ENCODE assay signal across 22 cellular contexts in the genomic region with DNA sequence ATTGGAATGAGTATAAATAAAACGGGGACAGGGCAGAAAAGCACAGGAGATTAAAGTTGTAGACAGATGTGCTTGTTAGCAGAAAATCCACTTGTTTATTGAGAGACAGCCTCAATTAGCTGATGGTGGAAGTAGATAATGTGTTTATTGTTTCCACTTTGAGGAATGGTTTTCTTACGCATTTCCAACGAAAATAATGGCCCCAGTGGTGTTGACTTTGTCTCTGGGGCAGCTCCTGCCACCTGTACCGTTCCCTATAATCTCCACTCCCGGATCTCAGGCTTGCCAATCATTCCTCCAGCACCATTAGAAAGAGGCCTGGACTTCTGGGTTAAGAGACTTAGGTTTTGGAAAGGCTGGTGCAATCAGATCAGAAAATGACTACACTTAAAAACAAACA.
"Had no signal": no experiment of that assay in that cellular context is flagged by ENCODE, and none has a peak within 500 bp of the region (broad histone marks: within the 10 kb centered on the region; RNA-seq: fewer than 3 reads in every experiment).

No MANE protein-coding gene starts in this region.

- H3K27me3 ChIP-seq: brain microvascular endothelial cell, colonic mucosa, right atrium auricular region, stomach, vagina had no signal

- H3K4me1 ChIP-seq: colonic mucosa, lower lobe of right lung, prostate gland, vagina had no signal

- H3K27ac ChIP-seq: brain microvascular endothelial cell, colonic mucosa, lower lobe of right lung, prostate gland, right atrium auricular region, stomach, vagina had no signal

- H3K9me3 Mint-ChIP-seq: activated CD4-positive, alpha-beta T cell treated with anti-CD3 and anti-CD28 coated beads, Interleukin-2, amount 10 ng/mL, durations not matched to agents 7 days and 5 days; activated naive CD4-positive, alpha-beta T cell treated with anti-CD3 and anti-CD28 coated beads, Interleukin-2, amount 10 ng/mL, durations not matched to agents 7 days and 5 days; natural killer cell treated with Interleukin-12 subunit alpha and Interleukin-12 subunit beta and Interleukin-15 and Interleukin-18, amount 100 ng/mL, for 72 hours; stimulated activated effector memory CD8-positive, alpha-beta T cell treated with anti-CD3 and anti-CD28 coated beads, Interleukin-12 subunit alpha, Interleukin-12 subunit beta, amount 100 ng/mL, for 72 hours had no signal

- H3K4me1 Mint-ChIP-seq: activated CD4-positive, alpha-beta T cell treated with anti-CD3 and anti-CD28 coated beads, Interleukin-2, amount 10 ng/mL, durations not matched to agents 7 days and 5 days; activated naive CD4-positive, alpha-beta T cell treated with anti-CD3 and anti-CD28 coated beads, Interleukin-2, amount 10 ng/mL, durations not matched to agents 7 days and 5 days; activated naive CD8-positive, alpha-beta T cell treated with anti-CD3 and anti-CD28 coated beads, Interleukin-2, amount 50 U/mL, for 24 hours; central memory CD8-positive, alpha-beta T cell; stimulated activated effector memory CD8-positive, alpha-beta T cell treated with anti-CD3 and anti-CD28 coated beads, Interleukin-12 subunit alpha, Interleukin-12 subunit beta, amount 100 ng/mL, for 72 hours had no signal

- H3K36me3 Mint-ChIP-seq: activated naive CD4-positive, alpha-beta T cell treated with anti-CD3 and anti-CD28 coated beads, Interleukin-2, amount 10 ng/mL, durations not matched to agents 7 days and 5 days; natural killer cell treated with Interleukin-12 subunit alpha and Interleukin-12 subunit beta and Interleukin-15 and Interleukin-18, amount 100 ng/mL, for 72 hours; stimulated activated effector memory CD8-positive, alpha-beta T cell treated with anti-CD3 and anti-CD28 coated beads, Interleukin-12 subunit alpha, Interleukin-12 subunit beta, amount 100 ng/mL, for 72 hours had no signal

- H3K4me3 Mint-ChIP-seq: activated CD4-positive, alpha-beta T cell treated with anti-CD3 and anti-CD28 coated beads, Interleukin-2, amount 10 ng/mL, durations not matched to agents 7 days and 5 days; activated naive CD4-positive, alpha-beta T cell treated with anti-CD3 and anti-CD28 coated beads, Interleukin-2, amount 10 ng/mL, durations not matched to agents 7 days and 5 days; activated naive CD8-positive, alpha-beta T cell treated with anti-CD3 and anti-CD28 coated beads, Interleukin-2, amount 50 U/mL, for 24 hours; central memory CD8-positive, alpha-beta T cell; natural killer cell treated with Interleukin-12 subunit alpha and Interleukin-12 subunit beta and Interleukin-15 and Interleukin-18, amount 100 ng/mL, for 72 hours; stimulated activated effector memory CD8-positive, alpha-beta T cell treated with anti-CD3 and anti-CD28 coated beads, Interleukin-12 subunit alpha, Interleukin-12 subunit beta, amount 100 ng/mL, for 72 hours had no signal

- H3K27me3 Mint-ChIP-seq: activated CD4-positive, alpha-beta T cell treated with anti-CD3 and anti-CD28 coated beads, Interleukin-2, amount 10 ng/mL, durations not matched to agents 7 days and 5 days; activated naive CD4-positive, alpha-beta T cell treated with anti-CD3 and anti-CD28 coated beads, Interleukin-2, amount 10 ng/mL, durations not matched to agents 7 days and 5 days had no signal

- DNase-seq: activated CD4-positive, alpha-beta T cell treated with anti-CD3 and anti-CD28 coated beads, Interleukin-2, amount 10 ng/mL, durations not matched to agents 7 days and 5 days; activated CD8-positive, alpha-beta memory T cell treated with anti-CD3 and anti-CD28 coated beads, Interleukin-2, amount 50 U/mL, for 4 hours; activated effector memory CD4-positive, alpha-beta T cell treated with Interleukin-2 at 50 U/mL for 16 hours; activated naive CD4-positive, alpha-beta T cell treated with anti-CD3 and anti-CD28 coated beads, Interleukin-2, amount 10 ng/mL, durations not matched to agents 7 days and 5 days; activated naive CD8-positive, alpha-beta T cell treated with anti-CD3 and anti-CD28 coated beads, Interleukin-2, amount 50 U/mL, for 24 hours; activated T-cell treated with anti-CD3 and anti-CD28 coated beads, Interleukin-2, amount 50 U/mL, for 48 hours; aorta; brain microvascular endothelial cell; colonic mucosa; erythroblast; lower lobe of right lung; small intestine; stimulated activated CD4-positive, alpha-beta T cell treated with anti-CD3 and anti-CD28 coated beads, Interleukin-4, amount 100 ng/mL, for 1 hour; stomach; T1000; trophoblast cell had no signal

- H3K36me3 ChIP-seq: brain microvascular endothelial cell, colonic mucosa, lower lobe of right lung, prostate gland, right atrium auricular region, stomach, vagina had no signal

- H3K27ac Mint-ChIP-seq: activated CD4-positive, alpha-beta T cell treated with anti-CD3 and anti-CD28 coated beads, Interleukin-2, amount 10 ng/mL, durations not matched to agents 7 days and 5 days; activated naive CD4-positive, alpha-beta T cell treated with anti-CD3 and anti-CD28 coated beads, Interleukin-2, amount 10 ng/mL, durations not matched to agents 7 days and 5 days; activated naive CD8-positive, alpha-beta T cell treated with anti-CD3 and anti-CD28 coated beads, Interleukin-2, amount 50 U/mL, for 24 hours; natural killer cell treated with Interleukin-12 subunit alpha and Interleukin-12 subunit beta and Interleukin-15 and Interleukin-18, amount 100 ng/mL, for 72 hours; stimulated activated effector memory CD8-positive, alpha-beta T cell treated with anti-CD3 and anti-CD28 coated beads, Interleukin-12 subunit alpha, Interleukin-12 subunit beta, amount 100 ng/mL, for 72 hours had no signal

- H3K4me3 ChIP-seq: colonic mucosa, lower lobe of right lung, prostate gland, right atrium auricular region, stomach, vagina had no signal

- H3K9me3 ChIP-seq: colonic mucosa, lower lobe of right lung, prostate gland, right atrium auricular region, stomach, vagina had no signal
